In the genomic region with DNA sequence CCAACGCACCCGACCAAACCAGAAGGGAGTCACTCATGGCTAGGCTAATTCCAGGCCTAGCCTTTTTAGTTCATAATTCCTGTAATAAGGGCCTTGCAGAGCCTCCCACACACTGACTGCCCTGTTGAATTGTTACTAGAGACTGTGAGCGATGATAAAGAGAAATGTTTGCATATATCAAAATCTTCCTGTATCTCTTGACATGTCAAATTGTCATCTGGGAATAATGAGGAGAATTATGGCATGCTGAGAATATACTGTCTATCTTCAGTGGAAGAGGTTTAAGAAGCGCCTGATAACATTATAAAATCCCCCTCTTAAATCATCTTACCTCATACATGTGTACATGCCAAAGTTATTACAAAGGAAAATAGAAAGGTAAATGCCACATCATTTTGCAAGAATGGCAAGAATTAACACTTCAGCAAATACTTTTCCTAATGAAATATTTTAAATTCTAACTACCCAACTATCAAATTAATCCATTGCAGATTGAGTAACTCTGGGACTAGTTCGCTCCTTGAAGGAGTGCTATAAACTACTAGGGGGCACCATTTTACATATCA, we compare ENCODE assay signal across 22 cellular contexts.
"Had no signal": no experiment of that assay in that cellular context is flagged by ENCODE, and none has a peak within 500 bp of the region (broad histone marks: within the 10 kb centered on the region; RNA-seq: fewer than 3 reads in every experiment).

No MANE protein-coding gene starts in this region.

- H3K36me3 Mint-ChIP-seq: memory B cell had no signal

- H3K4me1 ChIP-seq: heart left ventricle, parathyroid adenoma, thyroid gland had no signal

- H3K4me3 ChIP-seq: coronary artery, heart left ventricle, thyroid gland had no signal

- H3K27me3 Mint-ChIP-seq: activated CD8-positive, alpha-beta T cell treated with anti-CD3 and anti-CD28 coated beads for 36 hours; memory B cell; naive thymus-derived CD4-positive, alpha-beta T cell had no signal

- H3K36me3 ChIP-seq: heart left ventricle, neutrophil, thyroid gland had no signal

- H3K79me2 ChIP-seq: parathyroid adenoma had no signal

- H3K27ac ChIP-seq: coronary artery, heart left ventricle, neutrophil, parathyroid adenoma, thyroid gland had no signal

- H2AFZ ChIP-seq: parathyroid adenoma had no signal

- H3K4me3 Mint-ChIP-seq: activated B cell treated with CpG ODN at 0.5 μM for 24 hours; activated CD8-positive, alpha-beta T cell treated with anti-CD3 and anti-CD28 coated beads for 36 hours; memory B cell; naive thymus-derived CD4-positive, alpha-beta T cell had no signal

- H3K27ac Mint-ChIP-seq: activated B cell treated with CpG ODN at 0.5 μM for 24 hours; activated CD8-positive, alpha-beta T cell treated with anti-CD3 and anti-CD28 coated beads for 36 hours; activated T-helper 2 cell treated with anti-CD3 and anti-CD28 coated beads, Interferon-gamma antibody, Interleukin-2, Interleukin-4, amounts not matched to agents 10 μg/mL and 5 μg/mL and 100 μg/mL, durations not matched to agents 14 hours and 24 hours and 36 hours; memory B cell; naive thymus-derived CD4-positive, alpha-beta T cell had no signal

- H3K4me1 Mint-ChIP-seq: activated B cell treated with CpG ODN at 0.5 μM for 24 hours, memory B cell had no signal

- H3K27me3 ChIP-seq: heart left ventricle, neutrophil, thyroid gland had no signal

- DNase-seq: activated B cell treated with CpG ODN at 0.5 μM for 24 hours; activated CD4-positive, alpha-beta T cell treated with anti-CD3 and anti-CD28 coated beads for 48 hours; activated CD8-positive, alpha-beta T cell treated with anti-CD3 and anti-CD28 coated beads for 36 hours; activated naive CD4-positive, alpha-beta T cell treated with Interleukin-2 at 50 U/mL for 16 hours; activated T-cell treated with anti-CD3 and anti-CD28 coated beads, Interleukin-2, amount 50 U/mL, for 1 hour; anterior cingulate cortex; erythroblast; heart left ventricle; left ventricle myocardium superior; naive thymus-derived CD4-positive, alpha-beta T cell; stimulated activated CD4-positive, alpha-beta T cell treated with anti-CD3 and anti-CD28 coated beads, Interleukin-12 subunit alpha, Interleukin-12 subunit beta, amount 100 ng/mL, for 4 hours; stimulated activated CD4-positive, alpha-beta T cell treated with anti-CD3 and anti-CD28 coated beads, Interleukin-1b, Interleukin-23, amount 100 ng/mL, for 48 hours; stimulated activated CD8-positive, alpha-beta memory T cell treated with anti-CD3 and anti-CD28 coated beads, Interleukin-4, amount 100 ng/mL, for 48 hours; stimulated activated naive CD4-positive, alpha-beta T cell treated with Interleukin-2 at 50 U/mL for 16 hours; T-helper 1 cell; T-helper 9 cell; thyroid gland had no signal

- H3K9ac ChIP-seq: parathyroid adenoma had no signal

- H3K9me3 ChIP-seq: heart left ventricle, neutrophil, thyroid gland had no signal

- H3K9me3 Mint-ChIP-seq: activated B cell treated with CpG ODN at 0.5 μM for 24 hours; activated CD8-positive, alpha-beta T cell treated with anti-CD3 and anti-CD28 coated beads for 36 hours; activated T-helper 2 cell treated with anti-CD3 and anti-CD28 coated beads, Interferon-gamma antibody, Interleukin-2, Interleukin-4, amounts not matched to agents 10 μg/mL and 5 μg/mL and 100 μg/mL, durations not matched to agents 14 hours and 24 hours and 36 hours had no signal
